In the genomic region with DNA sequence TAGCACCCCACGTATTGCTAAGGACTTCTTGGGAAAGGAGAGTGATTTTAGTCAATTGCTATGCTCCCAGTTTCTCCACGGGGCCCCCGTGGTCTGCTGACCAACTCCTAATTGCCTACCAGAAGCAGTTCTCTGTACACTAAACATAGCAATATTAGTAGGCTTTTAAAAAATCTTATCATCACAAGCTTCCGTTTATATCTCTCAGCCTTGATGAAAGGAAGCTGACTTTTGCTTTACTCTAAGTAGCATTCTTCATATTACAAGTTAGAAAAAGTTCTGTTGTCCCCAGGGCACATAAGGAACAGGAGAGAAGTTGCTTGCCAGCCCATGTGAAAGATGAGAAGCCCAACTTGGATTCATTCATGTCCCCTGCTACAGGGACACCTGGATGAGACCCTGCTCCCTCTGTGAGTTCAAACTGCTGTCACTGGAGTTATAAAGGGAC, we compare ENCODE assay signal across 12 cellular contexts. TPM values are rescaled to one million over a fixed set of nuclear protein-coding genes. Genes with fewer than 3 reads are reported as not detected.
DNase-seq lines count a peak whose midpoint lies in the region; ATAC-seq, FAIRE-seq and TF ChIP-seq lines count a peak whose summit lies in the region.
"Had no signal": no experiment of that assay in that cellular context is flagged by ENCODE, and none has a peak within 500 bp of the region (broad histone marks: within the 10 kb centered on the region; RNA-seq: fewer than 3 reads in every experiment).

No MANE protein-coding gene starts in this region.

- no peak overlapping the region for H3K9ac ChIP-seq in trophoblast cell (ENCODE audit: low read length)

- peak overlapping the region; percentile 61 for H2BK12ac ChIP-seq in trophoblast cell (ENCODE audit: low read length)

- no peak overlapping the region for H3K4me3 Mint-ChIP-seq in naive thymus-derived CD4-positive, alpha-beta T cell

- CTCF ChIA-PET in naive thymus-derived CD4-positive, alpha-beta T cell (lab: Charles Lee), result no interaction called here

- H3K4me1 ChIP-seq in SJSA1 (replicated peaks) (peaks cover 79% of the 10 kb centered on the region), cardiac muscle cell (ENCODE audit: low read depth) (peaks cover 79% of the 10 kb centered on the region), trophoblast cell (ENCODE audit: control insufficient read depth in 1 of 2, insufficient read depth in 2 of 2, low read length in 2 of 2) (peaks cover 4 to 26% of the 10 kb centered on the region in 2 experiments)
- no peaks in the 10 kb centered on the region for H3K4me1 ChIP-seq in naive thymus-derived CD4-positive, alpha-beta T cell (ENCODE audit: control insufficient read depth in 2 of 2, insufficient read depth in 2 of 2, low read length in 2 of 2)
- H3K4me1 ChIP-seq: pancreas had no signal

- peaks cover 20% of the 10 kb centered on the region for H3K79me1 ChIP-seq in trophoblast cell (ENCODE audit: low read length)

- H3K27me3 ChIP-seq in SJSA1 (replicated peaks) (no peaks in the 10 kb centered on the region), cardiac muscle cell (no peaks in the 10 kb centered on the region), trophoblast cell (ENCODE audit: insufficient read depth, low read length) (no peaks in the 10 kb centered on the region)
- H3K27me3 ChIP-seq in naive thymus-derived CD4-positive, alpha-beta T cell (ENCODE audit: control insufficient read depth in 2 of 2, insufficient read depth in 2 of 2, low read length in 2 of 2), result no peaks in the 10 kb centered on the region
- H3K27me3 ChIP-seq: pancreas had no signal

- intact Hi-C loops in naive thymus-derived CD4-positive, alpha-beta T cell (cut with micrococcal nuclease), result no loop called here

- peak overlapping the region; percentile 67 for H4K91ac ChIP-seq in trophoblast cell (ENCODE audit: low read depth, low read length)

- no peak for FAIRE-seq in RCC 7860 (lab: Jason Lieb, UNC)
- FAIRE-seq: pancreas had no signal

- H3K27me3 Mint-ChIP-seq in naive thymus-derived CD4-positive, alpha-beta T cell, result peaks cover 0 to 22% (median 13%) of the 10 kb centered on the region in 5 donors

- H3K23ac ChIP-seq in trophoblast cell (ENCODE audit: low read length), result no peak overlapping the region

- no peak overlapping the region for H3K18ac ChIP-seq in trophoblast cell (ENCODE audit: low read length)

- peaks cover 1% of the 10 kb centered on the region for H3K79me2 ChIP-seq in trophoblast cell (ENCODE audit: control insufficient read depth, insufficient read depth, low read length, poor library complexity)

- WGBS in trophoblast cell (ENCODE audit: extremely low coverage, insufficient coverage, insufficient read length), result no CpG with 5 or more reads among the region's 4 CpGs

- H4K12ac ChIP-seq in trophoblast cell (ENCODE audit: low read depth, low read length), result no peak overlapping the region

- ATAC-seq in HG02840 (IDR thresholded peaks at IDR 0.05; ENCODE audit: low FRiP score, unreplicated experiment), result no peak
- no peak for ATAC-seq in naive thymus-derived CD4-positive, alpha-beta T cell

- H3K4me3 ChIP-seq in SJSA1 (no peak overlapping the region), cardiac muscle cell (no peak overlapping the region), trophoblast cell (ENCODE audit: low read depth, low read length) (no peak overlapping the region)
- H3K4me3 ChIP-seq in naive thymus-derived CD4-positive, alpha-beta T cell (ENCODE audit: low read length), result no peak overlapping the region
- H3K4me3 ChIP-seq: pancreas had no signal

- H3K27ac Mint-ChIP-seq in naive thymus-derived CD4-positive, alpha-beta T cell, result peak overlapping the region in 1 of 9 donors; percentile 16

- no peaks in the 10 kb centered on the region for H3K9me3 ChIP-seq in SJSA1 (replicated peaks)
- H3K9me3 ChIP-seq in cardiac muscle cell (ENCODE audit: low read depth), result no peaks in the 10 kb centered on the region
- no peaks in the 10 kb centered on the region for H3K9me3 ChIP-seq in trophoblast cell (ENCODE audit: insufficient read depth, low read depth, low read length)
- H3K9me3 ChIP-seq in naive thymus-derived CD4-positive, alpha-beta T cell (ENCODE audit: control insufficient read depth in 2 of 3, low read length in 3 of 3), result no peaks in the 10 kb centered on the region
- H3K9me3 ChIP-seq: pancreas had no signal

- H2AK5ac ChIP-seq in trophoblast cell (ENCODE audit: low read length), result no peak overlapping the region

- H2BK5ac ChIP-seq in trophoblast cell (ENCODE audit: low read depth, low read length, poor library complexity), result peak overlapping the region; percentile 94

- H3K27ac ChIP-seq in SJSA1, result peak overlapping the region; percentile 5
- peak overlapping the region; percentile 76 for H3K27ac ChIP-seq in cardiac muscle cell
- peak overlapping the region; percentile 85 for H3K27ac ChIP-seq in trophoblast cell (ENCODE audit: low read depth, low read length)
- H3K27ac ChIP-seq in naive thymus-derived CD4-positive, alpha-beta T cell (ENCODE audit: low read depth, low read length), result no peak overlapping the region
- H3K27ac ChIP-seq: pancreas had no signal

- H3K14ac ChIP-seq in trophoblast cell (ENCODE audit: low read length), result peak overlapping the region; percentile 73

- POLR2A ChIA-PET in naive thymus-derived CD4-positive, alpha-beta T cell (lab: Charles Lee), result no interaction called here

- peak overlapping the region; percentile 81 for H2BK120ac ChIP-seq in trophoblast cell (ENCODE audit: insufficient read depth, low read length, poor library complexity)

- no peaks in the 10 kb centered on the region for H3K36me3 ChIP-seq in SJSA1
- peaks cover 17% of the 10 kb centered on the region for H3K36me3 ChIP-seq in cardiac muscle cell
- H3K36me3 ChIP-seq in trophoblast cell (ENCODE audit: control insufficient read depth in 1 of 2, insufficient read depth in 2 of 2, low read length in 2 of 2), result peaks cover 1 to 3% of the 10 kb centered on the region in 2 experiments
- H3K36me3 ChIP-seq in naive thymus-derived CD4-positive, alpha-beta T cell (ENCODE audit: control insufficient read depth in 2 of 3, insufficient read depth in 3 of 3, low read length in 3 of 3), result no peaks in the 10 kb centered on the region
- H3K36me3 ChIP-seq: pancreas had no signal

- no peak overlapping the region for H4K8ac ChIP-seq in trophoblast cell (ENCODE audit: low read depth, low read length)

- H3K9me3 Mint-ChIP-seq in naive thymus-derived CD4-positive, alpha-beta T cell, result no peaks in the 10 kb centered on the region

- H3K4ac ChIP-seq in trophoblast cell (ENCODE audit: low read depth, low read length), result no peak overlapping the region

- H3K4me1 Mint-ChIP-seq in naive thymus-derived CD4-positive, alpha-beta T cell, result peaks cover 0 to 10% (median 7%) of the 10 kb centered on the region in 7 donors

- TF ChIP-seq CTCF in cardiac muscle cell (IDR thresholded peaks at IDR 0.05; ENCODE audit: low read depth, low read length), result no peak

- H3K36me3 Mint-ChIP-seq in naive thymus-derived CD4-positive, alpha-beta T cell, result no peaks in the 10 kb centered on the region

- H3K4me2 ChIP-seq in trophoblast cell (ENCODE audit: low read length), result no peak overlapping the region

- no peak overlapping the region for H2AFZ ChIP-seq in trophoblast cell (ENCODE audit: insufficient read depth, low read length, poor library complexity)

- DNase-seq in DMS 273 treated with DMSO at 0.1 percent for 48 hours (lab: John Stamatoyannopoulos, UW) (peak; percentile 29), SJSA1 (ENCODE audit: low read depth in 1 of 2, low spot score in 2 of 2) (no peak), cardiac muscle cell (ENCODE audit: low read depth in 1 of 2, low spot score in 1 of 2) (peak in 1 of 2 donors; percentile 25), trophoblast cell (no peak), superior temporal gyrus (ENCODE audit: extremely low spot score) (no peak), RCC 7860 (ENCODE audit: low spot score) (no peak)
- DNase-seq in naive thymus-derived CD4-positive, alpha-beta T cell, result no peak
- DNase-seq: activated CD4-positive, alpha-beta T cell treated with anti-CD3 and anti-CD28 coated beads for 48 hours; DMS79; NCI-H2081; pancreas had no signal

RNA-seq across cellular contexts. Expression of a gene that starts 29.3 kb away (rescaled TPM):
- total RNA-seq in SJSA1 (2014; rRNA removed; shearing (Covaris generic)), result 3.4 and 7.4 TPM in 2 replicates
- total RNA-seq in cardiac muscle cell, result 107 and 171 TPM in 2 replicates
- 132 and 210 TPM in 2 replicates for polyA plus RNA-seq in cardiac muscle cell
- polyA plus RNA-seq in trophoblast cell (2013), result 16.4 and 18.9 TPM in 2 replicates
- not detected for total RNA-seq in naive thymus-derived CD4-positive, alpha-beta T cell
- not detected for polyA plus RNA-seq in naive thymus-derived CD4-positive, alpha-beta T cell

Comparison
In these comparisons a context has a peak if more than half of its experiments do, and no peak if none do; other contexts are left out.
1. RNA of a gene that starts 29.3 kb away (total RNA-seq): 107 to 171 TPM in cardiac muscle cell; 3.4 to 7.4 TPM in SJSA1 and not detected in naive thymus-derived CD4-positive, alpha-beta T cell; every median in the first group is over 10 times any median in the second.